In the genomic region with DNA sequence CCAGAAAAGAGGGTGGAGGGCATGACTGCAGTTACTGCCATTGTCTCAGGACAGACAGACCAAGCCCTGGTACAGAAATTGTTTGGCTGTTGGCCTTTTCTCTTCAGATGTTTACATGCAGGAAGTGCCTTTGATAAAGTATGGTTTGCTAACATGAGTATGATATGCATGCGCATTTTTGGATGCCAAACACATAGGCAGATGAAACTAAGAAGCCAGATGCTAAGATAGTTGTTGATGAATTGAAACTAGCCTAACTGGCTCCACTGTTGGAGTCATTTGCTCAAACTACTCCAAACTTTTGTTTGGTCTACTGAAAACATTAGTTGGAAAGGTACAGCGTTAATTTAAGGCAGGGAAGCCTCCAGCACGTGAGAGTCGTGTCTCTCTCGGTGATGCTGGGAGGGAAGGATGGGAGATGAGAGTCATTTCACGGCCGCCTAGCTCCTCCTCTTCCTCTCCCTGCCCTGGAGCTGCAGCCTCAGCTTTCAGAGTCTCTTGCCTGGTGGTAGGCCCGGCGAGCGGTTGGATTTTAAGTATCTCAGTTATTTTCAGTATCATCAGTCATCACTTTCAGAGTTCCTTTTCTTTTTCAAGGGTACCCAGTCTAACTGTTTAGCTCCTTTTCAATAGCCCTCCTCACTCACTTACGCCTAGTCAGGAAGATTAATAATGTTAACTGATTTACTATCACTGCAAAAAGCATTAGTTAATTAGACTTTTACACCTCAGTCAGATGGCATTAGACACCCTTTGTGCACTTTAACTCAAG, we compare ENCODE assay signal across 1 cellular context.
TF ChIP-seq lines count a peak whose summit lies in the region.

No MANE protein-coding gene starts in this region.

TF ChIP-seq in H1, 55 proteins besides CTCF, POLR2A, EP300 and RAD21 (continued from another document):
- TF ChIP-seq, protein P1, sequence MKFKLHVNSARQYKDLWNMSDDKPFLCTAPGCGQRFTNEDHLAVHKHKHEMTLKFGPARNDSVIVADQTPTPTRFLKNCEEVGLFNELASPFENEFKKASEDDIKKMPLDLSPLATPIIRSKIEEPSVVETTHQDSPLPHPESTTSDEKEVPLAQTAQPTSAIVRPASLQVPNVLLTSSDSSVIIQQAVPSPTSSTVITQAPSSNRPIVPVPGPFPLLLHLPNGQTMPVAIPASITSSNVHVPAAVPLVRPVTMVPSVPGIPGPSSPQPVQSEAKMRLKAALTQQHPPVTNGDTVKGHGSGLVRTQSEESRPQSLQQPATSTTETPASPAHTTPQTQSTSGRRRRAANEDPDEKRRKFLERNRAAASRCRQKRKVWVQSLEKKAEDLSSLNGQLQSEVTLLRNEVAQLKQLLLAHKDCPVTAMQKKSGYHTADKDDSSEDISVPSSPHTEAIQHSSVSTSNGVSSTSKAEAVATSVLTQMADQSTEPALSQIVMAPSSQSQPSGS (IDR thresholded peaks at IDR 0.05; ENCODE audit: low read length): no peak
